In genomic region chr1:33311706-33312412, GRCh38 we compare ENCODE assay signal across 16 cellular contexts. TPM values are rescaled to one million over a fixed set of nuclear protein-coding genes. Genes with fewer than 3 reads are reported as not detected.
DNase-seq lines count a peak whose midpoint lies in the region; ATAC-seq and TF ChIP-seq lines count a peak whose summit lies in the region.
"Had no signal": no experiment of that assay in that cellular context is flagged by ENCODE, and none has a peak within 500 bp of the region (broad histone marks: within the 10 kb centered on the region; RNA-seq: fewer than 3 reads in every experiment).

No MANE protein-coding gene starts in this region.

- no peak for ATAC-seq in left cardiac atrium
- no peak for ATAC-seq in Right ventricle myocardium inferior
- ATAC-seq in foreskin keratinocyte: peak; percentile 23
- no peak for ATAC-seq in HG02623 (IDR thresholded peaks at IDR 0.05; ENCODE audit: unreplicated experiment)
- ATAC-seq in GM18870 (IDR thresholded peaks at IDR 0.05; ENCODE audit: unreplicated experiment): no peak

- no peaks in the 10 kb centered on the region for H3K4me1 ChIP-seq in foreskin keratinocyte
- H3K4me1 ChIP-seq: Caco-2 had no signal

- intact Hi-C loops in left cardiac atrium (cut with DNase I): no loop called here
- intact Hi-C loops in Right ventricle myocardium inferior (cut with DNase I): no loop called here
- intact Hi-C loops in posterior vena cava (cut with DNase I): no loop called here

- H3K27ac Mint-ChIP-seq in progenitor cell of endocrine pancreas: no peak overlapping the region
- H3K27ac Mint-ChIP-seq: H9 had no signal

- H3K27me3 Mint-ChIP-seq in progenitor cell of endocrine pancreas: peaks cover 3% of the 10 kb centered on the region

- peaks cover 1% of the 10 kb centered on the region for H3K4me1 Mint-ChIP-seq in progenitor cell of endocrine pancreas (ENCODE audit: low read depth)
- H3K4me1 Mint-ChIP-seq: H9 had no signal

- H3K27ac ChIP-seq in foreskin keratinocyte: no peak overlapping the region
- H3K27ac ChIP-seq: BLaER1 had no signal

- DNase-seq in left cardiac atrium (peak; percentile 7), Right ventricle myocardium inferior (ENCODE audit: missing footprints) (no peak), foreskin keratinocyte (no peak), posterior vena cava (ENCODE audit: low spot score) (peak; percentile 69), progenitor cell of endocrine pancreas (ENCODE audit: low spot score, unreplicated experiment) (no peak)
- DNase-seq: 8988T; AML-193; Caco-2; CD8-positive, alpha-beta memory T cell; DND-41; GDM1; GOT3; H9 had no signal

- no peak overlapping the region for H3K4me3 Mint-ChIP-seq in progenitor cell of endocrine pancreas (ENCODE audit: low read depth)
- H3K4me3 Mint-ChIP-seq: CD8-positive, alpha-beta memory T cell; H9 had no signal

- no peaks in the 10 kb centered on the region for H3K9me3 Mint-ChIP-seq in progenitor cell of endocrine pancreas (ENCODE audit: low read depth)
- H3K9me3 Mint-ChIP-seq: CD8-positive, alpha-beta memory T cell; H9 had no signal

- no peak for TF ChIP-seq CTCF in foreskin keratinocyte (conservative IDR thresholded peaks at IDR 0.05)
- no peak for TF ChIP-seq CTCF in progenitor cell of endocrine pancreas (IDR thresholded peaks at IDR 0.05; ENCODE audit: unreplicated experiment)

- H3K36me3 Mint-ChIP-seq in progenitor cell of endocrine pancreas (ENCODE audit: insufficient read depth): peaks cover 3% of the 10 kb centered on the region

- peaks cover 4% of the 10 kb centered on the region for H3K27me3 ChIP-seq in foreskin keratinocyte
- H3K27me3 ChIP-seq: BLaER1 had no signal

RNA-seq across cellular contexts. Expression of gene A3GALT2, which starts 9.0 kb away (rescaled TPM):
- total RNA-seq in left cardiac atrium (under 1 TPM in 1 of 2 donors, not detected in 1; 0.24 TPM), Right ventricle myocardium inferior (not detected), foreskin keratinocyte (not detected in 2 replicates), posterior vena cava (under 1 TPM in 1 of 2 donors, not detected in 1; 0.24 TPM), progenitor cell of endocrine pancreas (0.29 and 0.40 TPM in 2 replicates)
- polyA plus RNA-seq in foreskin keratinocyte: not detected in 2 replicates
- total RNA-seq: Caco-2; CD8-positive, alpha-beta memory T cell; H9 had no signal
- polyA plus RNA-seq: CD8-positive, alpha-beta memory T cell had no signal

RNA-seq across cellular contexts. Expression of gene ZNF362, which starts 55.6 kb away (rescaled TPM):
- total RNA-seq in left cardiac atrium (10 to 100 TPM; 29.5 to 29.8 TPM), Right ventricle myocardium inferior (30.3 TPM), foreskin keratinocyte (9.7 and 9.9 TPM in 2 replicates), posterior vena cava (10 to 100 TPM; 25.8 to 37.0 TPM), progenitor cell of endocrine pancreas (72.0 and 79.3 TPM in 2 replicates)
- 7.1 and 7.3 TPM in 2 replicates for polyA plus RNA-seq in foreskin keratinocyte

Comparison
In these comparisons a context has a peak if more than half of its experiments do, and no peak if none do; other contexts are left out.
1. DNase-seq: peak in left cardiac atrium (single experiment) and posterior vena cava (single experiment); none in Right ventricle myocardium inferior (single experiment), foreskin keratinocyte (0 of 2) and progenitor cell of endocrine pancreas (single experiment).